ENCODE assay signal across 8 cellular contexts in the genomic region with DNA sequence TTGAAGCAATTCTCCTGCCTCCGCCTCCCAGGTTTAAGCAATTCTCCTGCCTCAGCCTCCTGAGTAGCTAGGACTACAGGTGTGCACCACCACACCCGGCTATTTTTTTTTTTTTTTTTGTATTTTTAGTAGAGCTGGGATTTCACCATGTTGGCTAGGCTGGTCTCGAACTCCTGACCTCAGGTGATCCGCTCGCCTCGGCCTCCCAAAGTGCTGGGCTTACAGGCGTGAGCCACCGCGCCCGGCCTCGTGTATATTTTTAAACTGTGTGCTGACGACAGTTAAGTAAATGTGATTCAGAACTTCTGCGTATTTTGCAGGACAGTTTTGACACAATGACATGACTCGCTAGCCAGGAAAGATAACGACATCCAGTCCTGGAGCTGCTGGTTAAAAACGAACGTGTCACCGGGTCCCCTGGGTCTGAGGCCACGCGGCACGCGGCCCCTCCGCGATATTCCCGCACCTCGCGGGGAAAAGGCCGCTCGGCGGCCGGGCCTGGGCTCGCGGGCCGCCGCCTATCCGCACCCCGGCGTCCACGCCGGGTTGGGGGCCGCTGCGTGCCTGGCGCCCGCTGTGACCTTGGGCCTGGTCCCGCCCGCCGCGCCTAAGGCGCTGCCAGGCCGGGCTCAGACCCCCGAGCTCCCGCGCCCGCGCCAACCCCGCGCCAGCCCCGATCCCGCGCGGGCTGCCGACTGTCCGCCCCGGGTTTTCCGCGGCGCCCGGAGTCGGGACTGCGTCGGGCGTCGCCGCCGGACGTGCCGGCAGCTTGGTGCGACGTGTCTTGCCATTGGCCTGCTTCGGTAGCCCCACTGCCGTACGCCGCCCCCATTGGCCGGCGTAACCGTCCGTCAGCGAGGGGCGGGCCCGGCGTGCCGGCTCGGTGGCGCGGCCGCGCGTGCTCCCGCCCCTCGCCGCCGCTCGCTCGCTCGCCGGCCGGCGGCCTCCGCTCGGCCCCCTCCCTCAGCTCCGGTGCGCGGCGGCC. TPM values are rescaled to one million over a fixed set of nuclear protein-coding genes. Genes with fewer than 3 reads are reported as not detected.
DNase-seq lines count a peak whose midpoint lies in the region; ATAC-seq and TF ChIP-seq lines count a peak whose summit lies in the region.

A gene (plus strand): TSS at position 907 of the 985 bp plus-strand sequence. CDS start 157 bp downstream, outside the sequence.

- TF ChIP-seq POLR2A in NB4 (IDR thresholded peaks at IDR 0.05; ENCODE audit: extremely low read depth, insufficient read length), result peak; percentile 48

- peak; percentile 96 to 98 for ATAC-seq in activated naive CD4-positive, alpha-beta T cell treated with anti-CD3 and anti-CD28 coated beads, Interleukin-2, amount 50 U/mL, for 72 hours

- H3K36me3 Mint-ChIP-seq in activated naive CD4-positive, alpha-beta T cell treated with anti-CD3 and anti-CD28 coated beads, Interleukin-2, amount 50 U/mL, for 72 hours, result peaks cover 6 to 21% of the 10 kb centered on the region in 2 donors

- TF ChIP-seq CTCF in HFF-Myc (IDR thresholded peaks at IDR 0.05; ENCODE audit: low read depth, low read length, missing control alignments), result no peak
- TF ChIP-seq CTCF in NB4 (IDR thresholded peaks at IDR 0.05; ENCODE audit: low read depth, low read length), result no peak

- H3K4me3 ChIP-seq in GM08714 (ENCODE audit: low read length), result peak within 1 kb of the TSS; percentile 82
- peak within 1 kb of the TSS; percentile 71 for H3K4me3 ChIP-seq in HFF-Myc (replicated peaks; ENCODE audit: low read depth, low read length)
- H3K4me3 ChIP-seq in NB4 (ENCODE audit: low read depth, low read length), result peak within 1 kb of the TSS; percentile 81

- no peaks in the 10 kb centered on the region for H3K9me3 Mint-ChIP-seq in activated naive CD4-positive, alpha-beta T cell treated with anti-CD3 and anti-CD28 coated beads, Interleukin-2, amount 50 U/mL, for 72 hours

- DNase-seq in HFF-Myc (ENCODE audit: extremely low read depth, low read depth), result peak; percentile 76
- DNase-seq in NB4 (ENCODE audit: low read depth), result peak; percentile 95
- peak; percentile 90 for DNase-seq in SKM-1 treated with dmso at 0.1 percent for 144 hours (lab: John Stamatoyannopoulos, UW; ENCODE audit: unreplicated experiment)
- DNase-seq in activated naive CD4-positive, alpha-beta T cell treated with anti-CD3 and anti-CD28 coated beads, Interleukin-2, amount 50 U/mL, for 72 hours (ENCODE audit: low spot score in 2 of 2), result peak; percentile 96 to 100
- DNase-seq in glomerular endothelial cell (ENCODE audit: extremely low read depth, low read depth, low spot score), result no peak
- DNase-seq in occipital lobe (lab: John Stamatoyannopoulos, UW), result peak; percentile 92
- peak; percentile 95 for DNase-seq in superior temporal gyrus (ENCODE audit: extremely low spot score)

- peak within 1 kb of the TSS; percentile 88 to 97 for H3K27ac Mint-ChIP-seq in activated naive CD4-positive, alpha-beta T cell treated with anti-CD3 and anti-CD28 coated beads, Interleukin-2, amount 50 U/mL, for 72 hours

RNA-seq across cellular contexts. Expression of the gene that starts here (rescaled TPM):
- total RNA-seq in activated naive CD4-positive, alpha-beta T cell treated with anti-CD3 and anti-CD28 coated beads, Interleukin-2, amount 50 U/mL, for 72 hours, result 10 to 100 TPM; 56.2 to 67.4 TPM
- total RNA-seq in glomerular endothelial cell (55.0 and 56.8 TPM in 2 replicates), occipital lobe (41.2 TPM)
